Comparison of ENCODE assay signal across 8 cellular contexts in genomic region chr15:67521770-67522568, GRCh38. TPM values are rescaled to one million over a fixed set of nuclear protein-coding genes. Genes with fewer than 3 reads are reported as not detected.
A peak's percentile ranks its signal among the peaks of the same experiment; 100 is the strongest.
DNase-seq lines count a peak whose midpoint lies in the region; ATAC-seq and TF ChIP-seq lines count a peak whose summit lies in the region.

No MANE protein-coding gene starts in this region.

- H3K27ac Mint-ChIP-seq in activated T-cell treated with anti-CD3 and anti-CD28 coated beads, Interleukin-2, amount 50 U/mL, for 24 hours: peak overlapping the region; percentile 99

- H3K79me2 ChIP-seq in mammary epithelial cell (ENCODE audit: insufficient read depth, low read length): peaks cover 53% of the 10 kb centered on the region

- H2AFZ ChIP-seq in mammary epithelial cell (ENCODE audit: low read depth, low read length): peak overlapping the region; percentile 100

- H4K20me1 ChIP-seq in mammary epithelial cell (ENCODE audit: insufficient read depth, low read length): no peaks in the 10 kb centered on the region

- dilution Hi-C loops in mammary epithelial cell (cut with HindIII; ENCODE audit: low sequenced_read_pairs): no loop called here

- H3K9me3 Mint-ChIP-seq in activated T-cell treated with anti-CD3 and anti-CD28 coated beads, Interleukin-2, amount 50 U/mL, for 24 hours: no peaks in the 10 kb centered on the region

- no peaks in the 10 kb centered on the region for H3K27me3 Mint-ChIP-seq in activated T-cell treated with anti-CD3 and anti-CD28 coated beads, Interleukin-2, amount 50 U/mL, for 24 hours

- peak overlapping the region; percentile 75 to 85 (median 75) for H3K4me3 ChIP-seq in mammary epithelial cell (replicated peaks in 1 of 3; ENCODE audit: insufficient read depth in 1 of 3, low read depth in 2 of 3, low read length in 3 of 3)

- under 1% methylated on average over 19 of the region's 23 CpGs for WGBS in mammary epithelial cell (ENCODE audit: low coverage, missing lambda C conversion rate)

- no peaks in the 10 kb centered on the region for H3K27me3 ChIP-seq in mammary epithelial cell (ENCODE audit: insufficient read depth, low read length)
- H3K27me3 ChIP-seq in layer of hippocampus (ENCODE audit: control insufficient read depth, insufficient read depth, low read length): no peaks in the 10 kb centered on the region

- DNase-seq in activated T-cell treated with anti-CD3 and anti-CD28 coated beads, Interleukin-2, amount 50 U/mL, for 24 hours: no peak
- DNase-seq in activated T-cell treated with anti-CD3 and anti-CD28 coated beads, Interleukin-2, amount 50 U/mL, for 1 hour: no peak
- DNase-seq in NCI-H524 (lab: John Stamatoyannopoulos, UW) (peak; percentile 12 to 72), mammary epithelial cell (peak; percentile 18), substantia nigra (lab: John Stamatoyannopoulos, UW) (peak in 2 of 49 donors; percentile 30 to 61)
- no peak for DNase-seq in activated CD4-positive, alpha-beta T cell treated with anti-CD3 and anti-CD28 coated beads for 1 hour

- in situ Hi-C loops in mammary epithelial cell (cut with MboI; ENCODE audit: low sequenced_read_pairs in 2 of 2): no loop called here

- H3K4me1 Mint-ChIP-seq in activated T-cell treated with anti-CD3 and anti-CD28 coated beads, Interleukin-2, amount 50 U/mL, for 24 hours (ENCODE audit: low read depth): peaks cover 26% of the 10 kb centered on the region

- H3K9me3 ChIP-seq in mammary epithelial cell (replicated peaks; ENCODE audit: insufficient read depth, low read length): no peaks in the 10 kb centered on the region

- H3K36me3 Mint-ChIP-seq in activated T-cell treated with anti-CD3 and anti-CD28 coated beads, Interleukin-2, amount 50 U/mL, for 24 hours (ENCODE audit: low read depth): peaks cover 45% of the 10 kb centered on the region

- peaks cover 5% of the 10 kb centered on the region for H3K36me3 ChIP-seq in mammary epithelial cell (ENCODE audit: insufficient read depth, low read length)

- H3K27ac ChIP-seq in mammary epithelial cell (ENCODE audit: insufficient read depth, low read depth, low read length) (peak overlapping the region; percentile 85), layer of hippocampus (ENCODE audit: low read depth, low read length) (peak overlapping the region; percentile 94), substantia nigra (ENCODE audit: low read depth, low read length, poor library complexity, severe bottlenecking) (peak overlapping the region; percentile 88)

- CTCF ChIA-PET in mammary epithelial cell (lab: Charles Lee; ENCODE audit: low non-redundant PET): no interaction called here

- intact Hi-C loops in mammary epithelial cell (cut with micrococcal nuclease): loop anchor here (1.0 to 5.0 kb wide), 4 partner anchors 9 to 315 kb away; partner anchors contain the start of gene MAP2K5

- H3K4me2 ChIP-seq in mammary epithelial cell (ENCODE audit: insufficient read depth, low read depth, low read length): peak overlapping the region; percentile 86

- no peak for ATAC-seq in GM19467 (IDR thresholded peaks at IDR 0.05; ENCODE audit: unreplicated experiment)

- peak overlapping the region; percentile 83 for H3K9ac ChIP-seq in mammary epithelial cell (ENCODE audit: insufficient read depth, low read length)

- TSS peak; percentile 52 for BruUV-seq in mammary epithelial cell (replicated peaks; lab: Mats Ljungman, UMichigan)

- peaks cover 10% of the 10 kb centered on the region for H3K4me1 ChIP-seq in mammary epithelial cell (ENCODE audit: insufficient read depth, low read length)

- H3K4me3 Mint-ChIP-seq in activated T-cell treated with anti-CD3 and anti-CD28 coated beads, Interleukin-2, amount 50 U/mL, for 24 hours: peak overlapping the region; percentile 95

- TF ChIP-seq CTCF in mammary epithelial cell (conservative IDR thresholded peaks at IDR 0.05 in 1 of 2, IDR thresholded peaks at IDR 0.05 in 1 of 2; ENCODE audit: extremely low read depth in 1 of 2, insufficient read depth in 1 of 2, low read depth in 1 of 2, low read length in 2 of 2): no peak

RNA-seq across cellular contexts. Expression of gene C15orf61, which starts 1.0 kb away (rescaled TPM):
- total RNA-seq in mammary epithelial cell: 1 to 10 TPM; 6.2 to 6.3 TPM
- 1.9 TPM for polyA plus RNA-seq in mammary epithelial cell
- not detected for polyA minus RNA-seq in mammary epithelial cell

RNA-seq across cellular contexts. Expression of gene MAP2K5, which starts 20.5 kb away (rescaled TPM):
- 10 to 100 TPM in 1 of 2 donors, 1 to 10 TPM in 1; 6.5 to 22.8 TPM for total RNA-seq in mammary epithelial cell
- polyA plus RNA-seq in mammary epithelial cell: 4.6 TPM
- 9.2 TPM for polyA minus RNA-seq in mammary epithelial cell

Comparison
In these comparisons a context has a peak if more than half of its experiments do, and no peak if none do; other contexts are left out.
1. DNase-seq: peak in NCI-H524 (2 of 2) and mammary epithelial cell (single experiment); none in activated T-cell treated with anti-CD3 and anti-CD28 coated beads, Interleukin-2, amount 50 U/mL, for 24 hours (single experiment), activated T-cell treated with anti-CD3 and anti-CD28 coated beads, Interleukin-2, amount 50 U/mL, for 1 hour (single experiment) and activated CD4-positive, alpha-beta T cell treated with anti-CD3 and anti-CD28 coated beads for 1 hour (single experiment).
2. Peak in every context shown above with its lines, with median percentiles within 50 percentile points of each other: H3K27ac ChIP-seq.